Comparison of ENCODE assay signal across 1 cellular context in the genomic region with DNA sequence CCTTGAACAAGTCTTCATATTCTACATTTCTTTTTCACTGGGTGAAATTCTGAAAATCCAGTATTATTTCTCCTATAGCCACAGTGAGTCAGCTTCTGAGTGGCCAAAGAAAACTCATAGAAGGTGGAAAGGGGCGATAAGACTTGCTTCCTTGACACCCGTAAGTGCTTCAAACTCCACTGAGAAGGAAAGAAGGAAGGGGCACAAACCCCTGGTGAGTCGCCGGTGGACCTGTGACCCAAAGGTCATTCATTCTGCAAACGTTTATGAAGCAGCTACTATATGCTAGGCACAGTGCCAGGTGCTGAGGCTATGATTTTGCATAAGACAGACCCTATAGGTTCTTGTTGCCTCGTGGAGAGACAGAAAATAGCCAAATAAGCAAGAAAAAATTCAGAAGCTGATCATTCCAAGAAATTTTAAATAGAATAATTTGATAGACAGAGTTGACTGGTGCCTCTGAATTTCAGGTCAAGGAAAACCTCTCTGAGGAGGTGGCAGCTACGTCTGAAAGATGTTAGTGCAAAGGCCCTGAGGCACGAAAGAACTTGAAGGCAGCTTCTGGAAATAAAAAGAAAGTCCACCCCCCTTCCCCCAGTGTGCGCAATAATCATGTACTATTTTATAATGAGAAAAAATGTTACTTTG.
TF ChIP-seq lines count a peak whose summit lies in the region.

No MANE protein-coding gene starts in this region.

TF ChIP-seq in K562, 482 proteins besides CTCF, POLR2A, EP300 and RAD21 (continued from another document and continues in another):
- TF ChIP-seq, protein P1, sequence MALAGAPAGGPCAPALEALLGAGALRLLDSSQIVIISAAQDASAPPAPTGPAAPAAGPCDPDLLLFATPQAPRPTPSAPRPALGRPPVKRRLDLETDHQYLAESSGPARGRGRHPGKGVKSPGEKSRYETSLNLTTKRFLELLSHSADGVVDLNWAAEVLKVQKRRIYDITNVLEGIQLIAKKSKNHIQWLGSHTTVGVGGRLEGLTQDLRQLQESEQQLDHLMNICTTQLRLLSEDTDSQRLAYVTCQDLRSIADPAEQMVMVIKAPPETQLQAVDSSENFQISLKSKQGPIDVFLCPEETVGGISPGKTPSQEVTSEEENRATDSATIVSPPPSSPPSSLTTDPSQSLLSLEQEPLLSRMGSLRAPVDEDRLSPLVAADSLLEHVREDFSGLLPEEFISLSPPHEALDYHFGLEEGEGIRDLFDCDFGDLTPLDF (CRISPR knock-in tag; IDR thresholded peaks at IDR 0.05), result no peak
- TF ChIP-seq, protein P2, sequence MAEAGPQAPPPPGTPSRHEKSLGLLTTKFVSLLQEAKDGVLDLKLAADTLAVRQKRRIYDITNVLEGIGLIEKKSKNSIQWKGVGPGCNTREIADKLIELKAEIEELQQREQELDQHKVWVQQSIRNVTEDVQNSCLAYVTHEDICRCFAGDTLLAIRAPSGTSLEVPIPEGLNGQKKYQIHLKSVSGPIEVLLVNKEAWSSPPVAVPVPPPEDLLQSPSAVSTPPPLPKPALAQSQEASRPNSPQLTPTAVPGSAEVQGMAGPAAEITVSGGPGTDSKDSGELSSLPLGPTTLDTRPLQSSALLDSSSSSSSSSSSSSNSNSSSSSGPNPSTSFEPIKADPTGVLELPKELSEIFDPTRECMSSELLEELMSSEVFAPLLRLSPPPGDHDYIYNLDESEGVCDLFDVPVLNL (CRISPR knock-in tag; IDR thresholded peaks at IDR 0.05; ENCODE audit: low read depth), result no peak
- TF ChIP-seq, protein P3, sequence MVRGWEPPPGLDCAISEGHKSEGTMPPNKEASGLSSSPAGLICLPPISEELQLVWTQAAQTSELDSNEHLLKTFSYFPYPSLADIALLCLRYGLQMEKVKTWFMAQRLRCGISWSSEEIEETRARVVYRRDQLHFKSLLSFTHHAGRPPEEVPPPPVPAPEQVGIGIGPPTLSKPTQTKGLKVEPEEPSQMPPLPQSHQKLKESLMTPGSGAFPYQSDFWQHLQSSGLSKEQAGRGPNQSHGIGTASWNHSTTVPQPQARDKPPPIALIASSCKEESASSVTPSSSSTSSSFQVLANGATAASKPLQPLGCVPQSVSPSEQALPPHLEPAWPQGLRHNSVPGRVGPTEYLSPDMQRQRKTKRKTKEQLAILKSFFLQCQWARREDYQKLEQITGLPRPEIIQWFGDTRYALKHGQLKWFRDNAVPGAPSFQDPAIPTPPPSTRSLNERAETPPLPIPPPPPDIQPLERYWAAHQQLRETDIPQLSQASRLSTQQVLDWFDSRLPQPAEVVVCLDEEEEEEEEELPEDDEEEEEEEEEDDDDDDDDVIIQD (CRISPR knock-in tag; IDR thresholded peaks at IDR 0.05), result no peak
- TF ChIP-seq NFIX (CRISPR knock-in tag; IDR thresholded peaks at IDR 0.05; ENCODE audit: low read depth) (no peak), MYBL2 (IDR thresholded peaks at IDR 0.05; ENCODE audit: low read depth) (no peak; the same call in 1 of the 2 replicates), MYBL2 (CRISPR knock-in tag; IDR thresholded peaks at IDR 0.05; ENCODE audit: borderline replicate concordance) (no peak), ELF2 (CRISPR knock-in tag; IDR thresholded peaks at IDR 0.05) (no peak), ADNP (tag; IDR thresholded peaks at IDR 0.05) (peak; percentile 92), YY1 (IDR thresholded peaks at IDR 0.05; ENCODE audit: borderline replicate concordance in 1 of 3, control insufficient read depth in 1 of 3, extremely low read depth in 1 of 3, insufficient read depth in 3 of 3, insufficient read length in 1 of 3, insufficient replicate concordance in 2 of 3, low read depth in 1 of 3, low read length in 2 of 3) (no peak), HDGF (IDR thresholded peaks at IDR 0.05) (no peak), ZNF780A (CRISPR knock-in tag; IDR thresholded peaks at IDR 0.05) (no peak), FUS (optimal IDR thresholded peaks at IDR 0.05; ENCODE audit: low read depth, low read length) (no peak), POLR2AphosphoS5 (IDR thresholded peaks at IDR 0.05; ENCODE audit: control insufficient read depth, insufficient read depth, low read depth, low read length) (peak; percentile 46; the same call in 1 of the 2 replicates), MYC (IDR thresholded peaks at IDR 0.05; ENCODE audit: low read depth, low read length) (no peak), MYC (CRISPR knock-in tag; IDR thresholded peaks at IDR 0.05; ENCODE audit: borderline replicate concordance, low read depth) (no peak), ATF1 (CRISPR knock-in tag; IDR thresholded peaks at IDR 0.05) (no peak), ATF1 (tag; IDR thresholded peaks at IDR 0.05) (0 out of 2 replicates have a peak, but pooled peaks have one; percentile 15), FOXJ2 (tag; IDR thresholded peaks at IDR 0.05) (no peak), ZNF354B (CRISPR knock-in tag; IDR thresholded peaks at IDR 0.05) (no peak), JUNB (CRISPR knock-in tag; conservative IDR thresholded peaks at IDR 0.05) (no peak), CCNT2 (IDR thresholded peaks at IDR 0.05; ENCODE audit: borderline replicate concordance, extremely low read depth, insufficient read length, low read depth, low read length) (peak; percentile 37), RBM39 (optimal IDR thresholded peaks at IDR 0.05; ENCODE audit: low read depth, low read length) (no peak), NRF1 (conservative IDR thresholded peaks at IDR 0.05 in 1 of 2, IDR thresholded peaks at IDR 0.05 in 1 of 2) (no peak), ZKSCAN8 (CRISPR knock-in tag; IDR thresholded peaks at IDR 0.05) (no peak), ZNF224 (CRISPR knock-in tag; IDR thresholded peaks at IDR 0.05) (no peak), PURB (CRISPR knock-in tag; IDR thresholded peaks at IDR 0.05; ENCODE audit: low read depth) (no peak), ZNF551 (CRISPR knock-in tag; IDR thresholded peaks at IDR 0.05) (no peak), ZNF561 (CRISPR knock-in tag; conservative IDR thresholded peaks at IDR 0.05) (no peak), SREBF1 (IDR thresholded peaks at IDR 0.05; ENCODE audit: borderline replicate concordance, low read depth, low read length) (no peak), ZNF253 (CRISPR knock-in tag; conservative IDR thresholded peaks at IDR 0.05) (no peak), POU5F1 (IDR thresholded peaks at IDR 0.05; ENCODE audit: borderline replicate concordance, low read depth, low read length, partially characterized antibody) (no peak), SMARCA5 (IDR thresholded peaks at IDR 0.05) (peak; percentile 83; the same call in 1 of the 2 replicates), ILK (tag; IDR thresholded peaks at IDR 0.05; ENCODE audit: borderline replicate concordance, low read depth) (no peak), HCFC1 (IDR thresholded peaks at IDR 0.05; ENCODE audit: low read depth, low read length) (no peak), MAFF (IDR thresholded peaks at IDR 0.05; ENCODE audit: low read length) (peak; percentile 57; the same call in 1 of the 2 replicates), RFX1 (IDR thresholded peaks at IDR 0.05) (peak; percentile 13; the same call in 1 of the 2 replicates)
- TF ChIP-seq, protein P4, sequence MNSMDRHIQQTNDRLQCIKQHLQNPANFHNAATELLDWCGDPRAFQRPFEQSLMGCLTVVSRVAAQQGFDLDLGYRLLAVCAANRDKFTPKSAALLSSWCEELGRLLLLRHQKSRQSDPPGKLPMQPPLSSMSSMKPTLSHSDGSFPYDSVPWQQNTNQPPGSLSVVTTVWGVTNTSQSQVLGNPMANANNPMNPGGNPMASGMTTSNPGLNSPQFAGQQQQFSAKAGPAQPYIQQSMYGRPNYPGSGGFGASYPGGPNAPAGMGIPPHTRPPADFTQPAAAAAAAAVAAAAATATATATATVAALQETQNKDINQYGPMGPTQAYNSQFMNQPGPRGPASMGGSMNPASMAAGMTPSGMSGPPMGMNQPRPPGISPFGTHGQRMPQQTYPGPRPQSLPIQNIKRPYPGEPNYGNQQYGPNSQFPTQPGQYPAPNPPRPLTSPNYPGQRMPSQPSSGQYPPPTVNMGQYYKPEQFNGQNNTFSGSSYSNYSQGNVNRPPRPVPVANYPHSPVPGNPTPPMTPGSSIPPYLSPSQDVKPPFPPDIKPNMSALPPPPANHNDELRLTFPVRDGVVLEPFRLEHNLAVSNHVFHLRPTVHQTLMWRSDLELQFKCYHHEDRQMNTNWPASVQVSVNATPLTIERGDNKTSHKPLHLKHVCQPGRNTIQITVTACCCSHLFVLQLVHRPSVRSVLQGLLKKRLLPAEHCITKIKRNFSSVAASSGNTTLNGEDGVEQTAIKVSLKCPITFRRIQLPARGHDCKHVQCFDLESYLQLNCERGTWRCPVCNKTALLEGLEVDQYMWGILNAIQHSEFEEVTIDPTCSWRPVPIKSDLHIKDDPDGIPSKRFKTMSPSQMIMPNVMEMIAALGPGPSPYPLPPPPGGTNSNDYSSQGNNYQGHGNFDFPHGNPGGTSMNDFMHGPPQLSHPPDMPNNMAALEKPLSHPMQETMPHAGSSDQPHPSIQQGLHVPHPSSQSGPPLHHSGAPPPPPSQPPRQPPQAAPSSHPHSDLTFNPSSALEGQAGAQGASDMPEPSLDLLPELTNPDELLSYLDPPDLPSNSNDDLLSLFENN (IDR thresholded peaks at IDR 0.05; ENCODE audit: low read depth in 2 of 2, low read length in 2 of 2), result peak in 1 of 2 experiments; percentile 34; a peak in 1 of 4 replicates
- TF ChIP-seq, protein P5, sequence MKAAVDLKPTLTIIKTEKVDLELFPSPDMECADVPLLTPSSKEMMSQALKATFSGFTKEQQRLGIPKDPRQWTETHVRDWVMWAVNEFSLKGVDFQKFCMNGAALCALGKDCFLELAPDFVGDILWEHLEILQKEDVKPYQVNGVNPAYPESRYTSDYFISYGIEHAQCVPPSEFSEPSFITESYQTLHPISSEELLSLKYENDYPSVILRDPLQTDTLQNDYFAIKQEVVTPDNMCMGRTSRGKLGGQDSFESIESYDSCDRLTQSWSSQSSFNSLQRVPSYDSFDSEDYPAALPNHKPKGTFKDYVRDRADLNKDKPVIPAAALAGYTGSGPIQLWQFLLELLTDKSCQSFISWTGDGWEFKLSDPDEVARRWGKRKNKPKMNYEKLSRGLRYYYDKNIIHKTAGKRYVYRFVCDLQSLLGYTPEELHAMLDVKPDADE (conservative IDR thresholded peaks at IDR 0.05; ENCODE audit: control insufficient read depth, low read depth, low read length), result no peak
- TF ChIP-seq, protein P6, sequence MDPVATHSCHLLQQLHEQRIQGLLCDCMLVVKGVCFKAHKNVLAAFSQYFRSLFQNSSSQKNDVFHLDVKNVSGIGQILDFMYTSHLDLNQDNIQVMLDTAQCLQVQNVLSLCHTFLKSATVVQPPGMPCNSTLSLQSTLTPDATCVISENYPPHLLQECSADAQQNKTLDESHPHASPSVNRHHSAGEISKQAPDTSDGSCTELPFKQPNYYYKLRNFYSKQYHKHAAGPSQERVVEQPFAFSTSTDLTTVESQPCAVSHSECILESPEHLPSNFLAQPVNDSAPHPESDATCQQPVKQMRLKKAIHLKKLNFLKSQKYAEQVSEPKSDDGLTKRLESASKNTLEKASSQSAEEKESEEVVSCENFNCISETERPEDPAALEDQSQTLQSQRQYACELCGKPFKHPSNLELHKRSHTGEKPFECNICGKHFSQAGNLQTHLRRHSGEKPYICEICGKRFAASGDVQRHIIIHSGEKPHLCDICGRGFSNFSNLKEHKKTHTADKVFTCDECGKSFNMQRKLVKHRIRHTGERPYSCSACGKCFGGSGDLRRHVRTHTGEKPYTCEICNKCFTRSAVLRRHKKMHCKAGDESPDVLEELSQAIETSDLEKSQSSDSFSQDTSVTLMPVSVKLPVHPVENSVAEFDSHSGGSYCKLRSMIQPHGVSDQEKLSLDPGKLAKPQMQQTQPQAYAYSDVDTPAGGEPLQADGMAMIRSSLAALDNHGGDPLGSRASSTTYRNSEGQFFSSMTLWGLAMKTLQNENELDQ (CRISPR knock-in tag; IDR thresholded peaks at IDR 0.05; ENCODE audit: borderline replicate concordance), result no peak
- TF ChIP-seq, protein P7, sequence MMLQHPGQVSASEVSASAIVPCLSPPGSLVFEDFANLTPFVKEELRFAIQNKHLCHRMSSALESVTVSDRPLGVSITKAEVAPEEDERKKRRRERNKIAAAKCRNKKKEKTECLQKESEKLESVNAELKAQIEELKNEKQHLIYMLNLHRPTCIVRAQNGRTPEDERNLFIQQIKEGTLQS (IDR thresholded peaks at IDR 0.05), result peak; percentile 73
- TF ChIP-seq, protein P7 (CRISPR knock-in tag; conservative IDR thresholded peaks at IDR 0.05), result no peak
- TF ChIP-seq, protein P8, sequence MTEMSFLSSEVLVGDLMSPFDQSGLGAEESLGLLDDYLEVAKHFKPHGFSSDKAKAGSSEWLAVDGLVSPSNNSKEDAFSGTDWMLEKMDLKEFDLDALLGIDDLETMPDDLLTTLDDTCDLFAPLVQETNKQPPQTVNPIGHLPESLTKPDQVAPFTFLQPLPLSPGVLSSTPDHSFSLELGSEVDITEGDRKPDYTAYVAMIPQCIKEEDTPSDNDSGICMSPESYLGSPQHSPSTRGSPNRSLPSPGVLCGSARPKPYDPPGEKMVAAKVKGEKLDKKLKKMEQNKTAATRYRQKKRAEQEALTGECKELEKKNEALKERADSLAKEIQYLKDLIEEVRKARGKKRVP (CRISPR knock-in tag; IDR thresholded peaks at IDR 0.05), result no peak
- TF ChIP-seq, protein P9, sequence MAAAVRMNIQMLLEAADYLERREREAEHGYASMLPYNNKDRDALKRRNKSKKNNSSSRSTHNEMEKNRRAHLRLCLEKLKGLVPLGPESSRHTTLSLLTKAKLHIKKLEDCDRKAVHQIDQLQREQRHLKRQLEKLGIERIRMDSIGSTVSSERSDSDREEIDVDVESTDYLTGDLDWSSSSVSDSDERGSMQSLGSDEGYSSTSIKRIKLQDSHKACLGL (CRISPR knock-in tag; IDR thresholded peaks at IDR 0.05; ENCODE audit: borderline replicate concordance, poor library complexity, severe bottlenecking), result no peak
- TF ChIP-seq, protein P10, sequence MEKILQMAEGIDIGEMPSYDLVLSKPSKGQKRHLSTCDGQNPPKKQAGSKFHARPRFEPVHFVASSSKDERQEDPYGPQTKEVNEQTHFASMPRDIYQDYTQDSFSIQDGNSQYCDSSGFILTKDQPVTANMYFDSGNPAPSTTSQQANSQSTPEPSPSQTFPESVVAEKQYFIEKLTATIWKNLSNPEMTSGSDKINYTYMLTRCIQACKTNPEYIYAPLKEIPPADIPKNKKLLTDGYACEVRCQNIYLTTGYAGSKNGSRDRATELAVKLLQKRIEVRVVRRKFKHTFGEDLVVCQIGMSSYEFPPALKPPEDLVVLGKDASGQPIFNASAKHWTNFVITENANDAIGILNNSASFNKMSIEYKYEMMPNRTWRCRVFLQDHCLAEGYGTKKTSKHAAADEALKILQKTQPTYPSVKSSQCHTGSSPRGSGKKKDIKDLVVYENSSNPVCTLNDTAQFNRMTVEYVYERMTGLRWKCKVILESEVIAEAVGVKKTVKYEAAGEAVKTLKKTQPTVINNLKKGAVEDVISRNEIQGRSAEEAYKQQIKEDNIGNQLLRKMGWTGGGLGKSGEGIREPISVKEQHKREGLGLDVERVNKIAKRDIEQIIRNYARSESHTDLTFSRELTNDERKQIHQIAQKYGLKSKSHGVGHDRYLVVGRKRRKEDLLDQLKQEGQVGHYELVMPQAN (IDR thresholded peaks at IDR 0.05; ENCODE audit: borderline replicate concordance), result no peak
